ENCODE assay signal across 21 cellular contexts in the genomic region with DNA sequence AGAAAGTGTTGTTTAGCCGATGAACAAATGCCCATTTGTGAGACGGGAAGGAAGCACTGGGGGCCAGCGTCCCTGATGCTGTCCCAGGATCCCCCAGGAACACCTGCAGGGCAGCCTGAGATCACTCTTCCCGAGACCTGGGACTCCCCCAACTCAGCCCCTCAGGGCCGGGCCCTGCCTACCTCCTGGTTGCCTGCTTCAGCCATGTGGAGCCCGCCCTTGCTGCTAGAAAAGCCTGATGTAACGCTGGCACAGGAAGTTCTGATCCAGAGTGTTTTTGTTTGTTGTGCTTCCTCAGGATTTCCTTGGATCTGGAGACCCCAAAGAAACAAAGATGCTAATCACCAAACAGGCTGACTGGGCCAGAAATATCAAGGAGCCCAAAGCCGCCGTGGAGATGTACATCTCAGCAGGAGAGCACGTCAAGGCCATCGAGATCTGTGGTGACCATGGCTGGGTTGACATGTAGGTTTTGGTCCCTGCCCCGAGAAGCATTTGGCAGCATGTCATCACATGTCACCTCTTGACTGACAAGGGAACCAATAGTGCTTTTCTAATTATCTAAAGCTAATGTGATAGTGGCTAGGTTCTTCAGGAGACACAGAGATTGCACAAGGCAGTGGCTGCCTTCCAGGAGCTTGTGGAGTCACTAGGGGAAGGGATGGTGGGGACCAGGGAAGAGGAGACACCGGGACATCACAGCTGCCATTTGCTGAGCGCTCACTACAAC. TPM values are rescaled to one million over a fixed set of nuclear protein-coding genes. Genes with fewer than 3 reads are reported as not detected.
"Had no signal": no experiment of that assay in that cellular context is flagged by ENCODE, and none has a peak within 500 bp of the region (broad histone marks: within the 10 kb centered on the region; RNA-seq: fewer than 3 reads in every experiment).

No MANE protein-coding gene starts in this region.

RNA-seq across cellular contexts. Expression of a gene that starts 28.7 kb away (rescaled TPM):
- total RNA-seq: activated CD4-positive, alpha-beta memory T cell treated with anti-CD3 and anti-CD28 coated beads for 36 hours; activated CD4-positive, alpha-beta T cell treated with anti-CD3 and anti-CD28 coated beads, Interleukin-2, amount 10 ng/mL, durations not matched to agents 24 days and 14 days; activated CD8-positive, alpha-beta memory T cell treated with anti-CD3 and anti-CD28 coated beads for 36 hours; activated naive CD4-positive, alpha-beta T cell treated with anti-CD3 and anti-CD28 coated beads for 36 hours; activated naive CD8-positive, alpha-beta T cell treated with anti-CD3 and anti-CD28 coated beads for 36 hours; activated T-helper 1 cell treated with anti-CD3 and anti-CD28 coated beads, Interleukin-12 subunit alpha, Interleukin-12 subunit beta, Interleukin-2, Interleukin-4 antibody, amounts not matched to agents 30 ng/mL and 10 ng/mL and 1 ng/mL, durations not matched to agents 14 hours and 24 hours and 36 hours; adrenal gland; body of pancreas; cardiac muscle cell; esophagus squamous epithelium; left colon; occipital lobe; sigmoid colon; SJCRH30; stomach; transverse colon; vagina had no signal
- polyA plus RNA-seq: adrenal gland; aorta; cardiac muscle cell; keratinocyte; naive thymus-derived CD8-positive, alpha-beta T cell; sigmoid colon; smooth muscle cell; stomach had no signal

RNA-seq across cellular contexts. Expression of a gene that starts 43.2 kb away (rescaled TPM):
- total RNA-seq: activated CD4-positive, alpha-beta memory T cell treated with anti-CD3 and anti-CD28 coated beads for 36 hours; activated CD4-positive, alpha-beta T cell treated with anti-CD3 and anti-CD28 coated beads, Interleukin-2, amount 10 ng/mL, durations not matched to agents 24 days and 14 days; activated CD8-positive, alpha-beta memory T cell treated with anti-CD3 and anti-CD28 coated beads for 36 hours; activated naive CD4-positive, alpha-beta T cell treated with anti-CD3 and anti-CD28 coated beads for 36 hours; activated naive CD8-positive, alpha-beta T cell treated with anti-CD3 and anti-CD28 coated beads for 36 hours; activated T-helper 1 cell treated with anti-CD3 and anti-CD28 coated beads, Interleukin-12 subunit alpha, Interleukin-12 subunit beta, Interleukin-2, Interleukin-4 antibody, amounts not matched to agents 30 ng/mL and 10 ng/mL and 1 ng/mL, durations not matched to agents 14 hours and 24 hours and 36 hours; adrenal gland; aorta; body of pancreas; cardiac muscle cell; esophagus squamous epithelium; left colon; naive thymus-derived CD8-positive, alpha-beta T cell; occipital lobe; sigmoid colon; SJCRH30; smooth muscle cell; stomach; transverse colon; vagina had no signal
- polyA plus RNA-seq: adrenal gland; aorta; cardiac muscle cell; keratinocyte; naive thymus-derived CD8-positive, alpha-beta T cell; sigmoid colon; smooth muscle cell; stomach had no signal
